8 cellular contexts compared by ENCODE assay signal in genomic region chr7:2641406-2642393, GRCh38. TPM values are rescaled to one million over a fixed set of nuclear protein-coding genes. Genes with fewer than 3 reads are reported as not detected.
DNase-seq lines count a peak whose midpoint lies in the region; ATAC-seq, FAIRE-seq and TF ChIP-seq lines count a peak whose summit lies in the region.

No MANE protein-coding gene starts in this region.

- WGBS in prostate gland = 17% methylated on average over 38 of the region's 39 CpGs

- H2AFZ ChIP-seq in astrocyte (ENCODE audit: low read depth, low read length) = no peak overlapping the region

- peak overlapping the region; percentile 81 for H3K27ac ChIP-seq in HL-60 (replicated peaks)
- H3K27ac ChIP-seq in astrocyte (ENCODE audit: low read depth, low read length) = peak overlapping the region; percentile 89
- H3K27ac ChIP-seq in left ventricle myocardium inferior (replicated peaks) = peak overlapping the region; percentile 81
- H3K27ac ChIP-seq in prostate gland = peak overlapping the region; percentile 68 to 72

- H3K4me1 ChIP-seq in astrocyte (ENCODE audit: insufficient read depth, low read length) (peaks cover 73% of the 10 kb centered on the region), left ventricle myocardium inferior (peaks cover 84% of the 10 kb centered on the region), prostate gland (replicated peaks) (peaks cover 21% of the 10 kb centered on the region)

- no peaks in the 10 kb centered on the region for H3K27me3 ChIP-seq in HL-60 (ENCODE audit: insufficient read depth, poor library complexity, severe bottlenecking)
- H3K27me3 ChIP-seq in astrocyte (ENCODE audit: insufficient read depth, low read length) = no peaks in the 10 kb centered on the region
- H3K27me3 ChIP-seq in left ventricle myocardium inferior (ENCODE audit: low read depth) = no peaks in the 10 kb centered on the region
- H3K27me3 ChIP-seq in prostate gland (replicated peaks; ENCODE audit: insufficient read depth) = no peaks in the 10 kb centered on the region

- H3K9me3 ChIP-seq in astrocyte (ENCODE audit: insufficient read depth, low read depth, low read length) (no peaks in the 10 kb centered on the region), left ventricle myocardium inferior (replicated peaks) (no peaks in the 10 kb centered on the region), prostate gland (no peaks in the 10 kb centered on the region)

- H3K4me3 Mint-ChIP-seq in astrocyte (ENCODE audit: unreplicated experiment) = peak overlapping the region; percentile 40
- H3K4me3 Mint-ChIP-seq in activated T-cell treated with anti-CD3 and anti-CD28 coated beads, Interleukin-2, amount 50 U/mL, for 24 hours = no peak overlapping the region

- H3K27me3 Mint-ChIP-seq in astrocyte (ENCODE audit: low read depth, unreplicated experiment) = no peaks in the 10 kb centered on the region
- H3K27me3 Mint-ChIP-seq in activated T-cell treated with anti-CD3 and anti-CD28 coated beads, Interleukin-2, amount 50 U/mL, for 24 hours = no peaks in the 10 kb centered on the region

- no peak for FAIRE-seq in astrocyte (lab: Jason Lieb, UNC)

- peaks cover 83% of the 10 kb centered on the region for H4K20me1 ChIP-seq in astrocyte (ENCODE audit: insufficient read depth, low read length)

- TF ChIP-seq POLR2A in prostate gland (IDR thresholded peaks at IDR 0.05) = peak; percentile 16

- H3K4me3 ChIP-seq in HL-60 (replicated peaks; ENCODE audit: insufficient read depth, low read length) = no peak overlapping the region
- H3K4me3 ChIP-seq in astrocyte (ENCODE audit: insufficient read depth, low read depth, low read length) = peak overlapping the region; percentile 10
- H3K4me3 ChIP-seq in left ventricle myocardium inferior = peak overlapping the region; percentile 55
- peak overlapping the region in 1 of 2 donors; percentile 7 for H3K4me3 ChIP-seq in prostate gland

- ATAC-seq in GM19397 (IDR thresholded peaks at IDR 0.05; ENCODE audit: unreplicated experiment) = no peak

- H3K4me2 ChIP-seq in astrocyte (ENCODE audit: low read length) = peak overlapping the region; percentile 70

- no peaks in the 10 kb centered on the region for H3K9me3 Mint-ChIP-seq in astrocyte (ENCODE audit: unreplicated experiment)
- no peaks in the 10 kb centered on the region for H3K9me3 Mint-ChIP-seq in activated T-cell treated with anti-CD3 and anti-CD28 coated beads, Interleukin-2, amount 50 U/mL, for 24 hours

- H3K36me3 ChIP-seq in astrocyte (ENCODE audit: insufficient read depth, low read length) = no peaks in the 10 kb centered on the region
- peaks cover under 1% of the 10 kb centered on the region for H3K36me3 ChIP-seq in left ventricle myocardium inferior
- no peaks in the 10 kb centered on the region for H3K36me3 ChIP-seq in prostate gland

- H3K9ac ChIP-seq in astrocyte (ENCODE audit: low read length) = peak overlapping the region; percentile 80

- peaks cover 15% of the 10 kb centered on the region for H3K4me1 Mint-ChIP-seq in astrocyte (ENCODE audit: low read depth, unreplicated experiment)
- peaks cover 16% of the 10 kb centered on the region for H3K4me1 Mint-ChIP-seq in activated T-cell treated with anti-CD3 and anti-CD28 coated beads, Interleukin-2, amount 50 U/mL, for 24 hours (ENCODE audit: low read depth)

- intact Hi-C loops in left ventricle myocardium inferior (cut with micrococcal nuclease) = no loop called here
- intact Hi-C loops in prostate gland (cut with DNase I) = no loop called here

- peak overlapping the region; percentile 93 for H3K27ac Mint-ChIP-seq in astrocyte (ENCODE audit: unreplicated experiment)
- H3K27ac Mint-ChIP-seq in activated T-cell treated with anti-CD3 and anti-CD28 coated beads, Interleukin-2, amount 50 U/mL, for 24 hours = no peak overlapping the region

- DNase-seq in GM10266 (ENCODE audit: extremely low spot score) (peak; percentile 84), HL-60 (ENCODE audit: low read depth in 1 of 2, low spot score in 1 of 2) (peak; percentile 82 to 92), astrocyte (ENCODE audit: low read depth) (peak; percentile 97), left ventricle myocardium inferior (peak; percentile 92), prostate gland (ENCODE audit: low spot score) (peak; percentile 87), NK-92 (lab: John Stamatoyannopoulos, UW; ENCODE audit: unreplicated experiment) (no peak)
- no peak for DNase-seq in activated T-cell treated with anti-CD3 and anti-CD28 coated beads, Interleukin-2, amount 50 U/mL, for 24 hours

- no peaks in the 10 kb centered on the region for H3K36me3 Mint-ChIP-seq in astrocyte (ENCODE audit: low read depth, unreplicated experiment)
- H3K36me3 Mint-ChIP-seq in activated T-cell treated with anti-CD3 and anti-CD28 coated beads, Interleukin-2, amount 50 U/mL, for 24 hours (ENCODE audit: low read depth) = no peaks in the 10 kb centered on the region

- H3K79me2 ChIP-seq in astrocyte (ENCODE audit: insufficient read depth, low read length) = peaks cover 95% of the 10 kb centered on the region

- TF ChIP-seq CTCF in GM10266 (IDR thresholded peaks at IDR 0.05; ENCODE audit: control insufficient read depth, insufficient read depth, low read depth, missing control alignments) = no peak
- TF ChIP-seq CTCF in HL-60 (IDR thresholded peaks at IDR 0.05; ENCODE audit: insufficient read depth, low read length) = no peak
- no peak for TF ChIP-seq CTCF in astrocyte (IDR thresholded peaks at IDR 0.05; ENCODE audit: insufficient read depth, low read depth, low read length)
- no peak for TF ChIP-seq CTCF in left ventricle myocardium inferior (IDR thresholded peaks at IDR 0.05; ENCODE audit: borderline replicate concordance)
- TF ChIP-seq CTCF in prostate gland (IDR thresholded peaks at IDR 0.05) = peak in 2 of 4 experiments; percentile 5 to 17

RNA-seq across cellular contexts. Expression of gene TTYH3, which starts 9.9 kb away (rescaled TPM):
- 264 and 273 TPM in 2 replicates for total RNA-seq in astrocyte
- 10.9 TPM for total RNA-seq in left ventricle myocardium inferior
- 10 to 100 TPM; 30.1 to 76.2 TPM for total RNA-seq in prostate gland

RNA-seq across cellular contexts. Expression of gene AMZ1, which starts 46.3 kb away (rescaled TPM):
- 3.4 and 5.7 TPM in 2 replicates for total RNA-seq in astrocyte
- total RNA-seq in left ventricle myocardium inferior = 0.11 TPM
- total RNA-seq in prostate gland = under 1 TPM in 1 of 2 donors, not detected in 1; 0.62 TPM

Comparison
In these comparisons a context has a peak if more than half of its experiments do, and no peak if none do; other contexts are left out.
1. DNase-seq: peak in GM10266 (single experiment), HL-60 (2 of 2), astrocyte (single experiment), left ventricle myocardium inferior (single experiment) and prostate gland (single experiment); none in activated T-cell treated with anti-CD3 and anti-CD28 coated beads, Interleukin-2, amount 50 U/mL, for 24 hours (single experiment) and NK-92 (single experiment).
2. Peak in every context shown above with its lines, with median percentiles within 50 percentile points of each other: H3K27ac ChIP-seq.